Comparison of ENCODE assay signal across 9 cellular contexts in genomic region chr3:47476644-47477199, GRCh38. TPM values are rescaled to one million over a fixed set of nuclear protein-coding genes. Genes with fewer than 3 reads are reported as not detected.
DNase-seq lines count a peak whose midpoint lies in the region; ATAC-seq and TF ChIP-seq lines count a peak whose summit lies in the region.
"Had no signal": no experiment of that assay in that cellular context is flagged by ENCODE, and none has a peak within 500 bp of the region (broad histone marks: within the 10 kb centered on the region; RNA-seq: fewer than 3 reads in every experiment).

No MANE protein-coding gene starts in this region.

- H3K9ac ChIP-seq in GM23248 (peak overlapping the region; percentile 82; the same call in 1 of the 2 replicates), skeletal muscle satellite cell (ENCODE audit: low read depth, low read length) (peak overlapping the region; percentile 90)

- H3K36me3 ChIP-seq in GM23248 (ENCODE audit: low read depth): no peaks in the 10 kb centered on the region
- H3K36me3 ChIP-seq in skeletal muscle satellite cell (ENCODE audit: insufficient read depth, low read length): no peaks in the 10 kb centered on the region
- H3K36me3 ChIP-seq in left lung: no peaks in the 10 kb centered on the region

- H4K20me1 ChIP-seq in GM23248 (ENCODE audit: insufficient read depth): no peaks in the 10 kb centered on the region

- peaks cover 4% of the 10 kb centered on the region for H3K4me1 ChIP-seq in GM23248 (ENCODE audit: insufficient read depth)
- peaks cover 13% of the 10 kb centered on the region for H3K4me1 ChIP-seq in skeletal muscle satellite cell (ENCODE audit: control insufficient read depth, insufficient read depth, low read length)
- H3K4me1 ChIP-seq in left lung: peaks cover 0 to 29% of the 10 kb centered on the region in 2 donors

- H3K4me3 ChIP-seq in GM23248 (peak overlapping the region; percentile 92), fibroblast of pulmonary artery (replicated peaks; ENCODE audit: low read depth, low read length) (peak overlapping the region; percentile 75), skeletal muscle satellite cell (ENCODE audit: low read length) (peak overlapping the region; percentile 85), left lung (peak overlapping the region in 1 of 2 donors; percentile 92)

- no peak for DNase-seq in GM23248
- no peak for DNase-seq in fibroblast of pulmonary artery (ENCODE audit: low read depth)
- DNase-seq in central memory CD4-positive, alpha-beta T cell: no peak
- no peak for DNase-seq in SKM-1 treated with dmso at 0.1 percent for 144 hours (lab: John Stamatoyannopoulos, UW; ENCODE audit: unreplicated experiment)
- no peak for DNase-seq in NCI-H748 treated with DMSO at 0.1 percent for 48 hours (lab: John Stamatoyannopoulos, UW)
- DNase-seq in left lung: no peak
- DNase-seq: NCI-H446 had no signal

- peak overlapping the region; percentile 92 for H2AFZ ChIP-seq in GM23248

- ATAC-seq in left lung: no peak

- no peaks in the 10 kb centered on the region for H3K9me2 ChIP-seq in GM23248 (ENCODE audit: insufficient read depth)

- in situ Hi-C loops in GM23248 (cut with MboI): no loop called here

- H3K27me3 ChIP-seq in GM23248 (replicated peaks; ENCODE audit: insufficient read depth) (no peaks in the 10 kb centered on the region), skeletal muscle satellite cell (ENCODE audit: control insufficient read depth, insufficient read depth, low read length) (no peaks in the 10 kb centered on the region), left lung (no peaks in the 10 kb centered on the region)

- TF ChIP-seq CTCF in VCaP (conservative IDR thresholded peaks at IDR 0.05) (no peak), fibroblast of pulmonary artery (IDR thresholded peaks at IDR 0.05; ENCODE audit: low read length, missing control alignments) (no peak), left lung (IDR thresholded peaks at IDR 0.05) (no peak)

- intact Hi-C loops in left lung (cut with DNase I): loop anchor here (5.0 to 10.0 kb wide), 2 partner anchors 52 to 54 kb away; no protein-coding TSS in a partner anchor

- H3F3A ChIP-seq in GM23248 (ENCODE audit: insufficient read depth): peaks cover 9% of the 10 kb centered on the region; the same call in 1 of the 2 replicates

- H3K27ac ChIP-seq in GM23248 (no peak overlapping the region), VCaP (peak overlapping the region; percentile 93), left lung (no peak overlapping the region)

- H3K9me3 ChIP-seq in GM23248 (ENCODE audit: low read depth): no peaks in the 10 kb centered on the region
- H3K9me3 ChIP-seq in skeletal muscle satellite cell (replicated peaks; ENCODE audit: low read length): no peaks in the 10 kb centered on the region
- no peaks in the 10 kb centered on the region for H3K9me3 ChIP-seq in left lung

- 84 to 86% methylated on average over 11 of the region's 11 CpGs for WGBS in GM23248 (ENCODE audit: low coverage in 1 of 2, low lambda C conversion rate in 2 of 2, missing lambda C conversion rate in 2 of 2), 2 experiments

- peaks cover 39% of the 10 kb centered on the region for H3K79me2 ChIP-seq in GM23248 (ENCODE audit: insufficient read depth)

- H3K4me2 ChIP-seq in GM23248 (ENCODE audit: unreplicated experiment): peak overlapping the region; percentile 96
- peak overlapping the region; percentile 78 for H3K4me2 ChIP-seq in skeletal muscle satellite cell (ENCODE audit: low read length)

RNA-seq across cellular contexts. Expression of gene SCAP, which starts 1.0 kb away (rescaled TPM):
- total RNA-seq in GM23248 (2014; rRNA removed; shearing (Covaris generic)): 70.1 and 91.3 TPM in 2 replicates
- polyA plus RNA-seq in GM23248 (2016; fragmentation: Nextera tagmentation; extraction: Ambion mirVana): 34.6 and 34.7 TPM in 2 replicates
- 60.1 and 63.9 TPM in 2 replicates for total RNA-seq in skeletal muscle satellite cell (2012; rRNA removed)
- 10 to 100 TPM; 68.6 to 84.3 TPM for total RNA-seq in left lung

RNA-seq across cellular contexts. Expression of gene ELP6, which starts 36.8 kb away (rescaled TPM):
- total RNA-seq in GM23248 (2014; rRNA removed; shearing (Covaris generic)): 25.7 and 28.6 TPM in 2 replicates
- 34.9 and 36.0 TPM in 2 replicates for polyA plus RNA-seq in GM23248 (2016; fragmentation: Nextera tagmentation; extraction: Ambion mirVana)
- total RNA-seq in skeletal muscle satellite cell (2012; rRNA removed): 18.0 and 26.4 TPM in 2 replicates
- total RNA-seq in left lung: 10 to 100 TPM; 25.7 to 26.8 TPM
